In the genomic region with DNA sequence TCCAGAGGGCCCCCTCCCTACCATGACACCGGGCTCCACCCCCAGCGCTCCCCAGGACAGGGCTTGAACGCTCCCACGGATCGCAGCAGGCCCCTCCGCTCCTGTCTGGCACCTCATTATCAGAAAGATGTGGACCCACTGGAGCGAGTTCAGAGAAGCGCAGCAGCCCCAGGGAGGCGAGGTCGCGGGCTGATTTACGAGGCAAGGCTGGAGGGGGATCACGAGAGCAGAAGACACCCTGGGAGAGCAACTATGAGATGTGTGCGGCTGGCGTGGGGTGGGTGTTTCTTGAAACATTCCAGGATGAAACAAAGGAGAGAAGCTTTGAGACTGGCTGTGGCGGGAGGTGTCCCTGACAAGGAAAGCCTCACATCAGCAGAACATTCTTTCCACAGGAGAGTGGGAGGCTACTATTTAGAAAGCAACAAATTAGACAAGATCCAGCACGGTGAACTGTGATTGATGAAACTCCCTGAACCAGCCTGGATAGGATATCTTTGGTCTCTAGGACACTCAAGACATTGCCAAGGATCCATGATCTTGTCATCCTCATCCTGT, we compare ENCODE assay signal across 25 cellular contexts.
DNase-seq lines count a peak whose midpoint lies in the region; ATAC-seq and TF ChIP-seq lines count a peak whose summit lies in the region.
"Had no signal": no experiment of that assay in that cellular context is flagged by ENCODE, and none has a peak within 500 bp of the region (broad histone marks: within the 10 kb centered on the region; RNA-seq: fewer than 3 reads in every experiment).

No MANE protein-coding gene starts in this region.

- H3K27ac ChIP-seq in right cardiac atrium (ENCODE audit: low read length), result no peak overlapping the region
- H3K27ac ChIP-seq in left ventricle myocardium inferior (replicated peaks), result no peak overlapping the region
- peak overlapping the region in 1 of 2 donors; percentile 42 for H3K27ac ChIP-seq in left lung
- H3K27ac ChIP-seq in rectal smooth muscle tissue (ENCODE audit: low read depth, low read length), result peak overlapping the region; percentile 53
- H3K27ac ChIP-seq: dorsolateral prefrontal cortex had no signal

- H3K36me3 ChIP-seq in left ventricle myocardium inferior (no peaks in the 10 kb centered on the region), left lung (no peaks in the 10 kb centered on the region), rectal smooth muscle tissue (ENCODE audit: control insufficient read depth, insufficient read depth, low read length) (no peaks in the 10 kb centered on the region)

- 64% methylated on average over 17 of the region's 17 CpGs for WGBS in right cardiac atrium

- H3K4me3 ChIP-seq in right cardiac atrium (ENCODE audit: low read length), result no peak overlapping the region
- H3K4me3 ChIP-seq in left ventricle myocardium inferior, result no peak overlapping the region
- H3K4me3 ChIP-seq in left lung, result no peak overlapping the region
- no peak overlapping the region for H3K4me3 ChIP-seq in rectal smooth muscle tissue (ENCODE audit: low read length)
- H3K4me3 ChIP-seq: dorsolateral prefrontal cortex had no signal

- H3K9ac ChIP-seq in rectal smooth muscle tissue (ENCODE audit: low read length), result no peak overlapping the region

- no peaks in the 10 kb centered on the region for H3K9me3 ChIP-seq in right cardiac atrium (ENCODE audit: control insufficient read depth, low read length)
- H3K9me3 ChIP-seq in left ventricle myocardium inferior (replicated peaks), result no peaks in the 10 kb centered on the region
- H3K9me3 ChIP-seq in left lung, result no peaks in the 10 kb centered on the region

- ATAC-seq in right cardiac atrium (peak in 1 of 2 donors; percentile 43), left lung (peak; percentile 40)
- ATAC-seq: Panc1; stimulated activated effector memory CD8-positive, alpha-beta T cell treated with anti-CD3 and anti-CD28 coated beads, Interleukin-12 subunit alpha, Interleukin-12 subunit beta, amount 100 ng/mL, for 72 hours had no signal

- DNase-seq in right cardiac atrium (peak in 2 of 3 donors; percentile 58), left ventricle myocardium inferior (no peak), left lung (peak in 1 of 2 donors; percentile 60), nucleus accumbens (lab: John Stamatoyannopoulos, UW) (no peak), COLO668 (lab: John Stamatoyannopoulos, UW; ENCODE audit: unreplicated experiment) (no peak), NCI-H187 (lab: John Stamatoyannopoulos, UW) (no peak), DMS79 (lab: John Stamatoyannopoulos, UW) (no peak)
- DNase-seq: activated gamma-delta T cell; activated naive CD8-positive, alpha-beta T cell treated with anti-CD3 and anti-CD28 coated beads, Interleukin-2, amount 10 ng/mL, durations not matched to agents 7 days and 5 days; activated T-cell treated with anti-CD3 and anti-CD28 coated beads, Interleukin-2, amount 50 U/mL, for 24 hours; AML-193; CD4-positive, alpha-beta memory T cell; dorsolateral prefrontal cortex; H9; naive B cell; NCI-H1048; NCI-H1694 treated with DMSO at 0.1 percent for 48 hours; NCI-H526 treated with DMSO at 0.1 percent for 48 hours; retina; SIG-M5; stimulated activated CD4-positive, alpha-beta T cell treated with anti-CD3 and anti-CD28 coated beads, Interleukin-4, amount 100 ng/mL, for 24 hours; T1000 had no signal

- intact Hi-C loops in right cardiac atrium (cut with DNase I), result no loop called here
- intact Hi-C loops in left ventricle myocardium inferior (cut with micrococcal nuclease), result no loop called here
- intact Hi-C loops in left lung (cut with DNase I), result loop anchor here in 1 of 2 donors (10.0 kb wide), 1 partner anchor 391 kb away; no protein-coding TSS in a partner anchor

- H3K4me1 ChIP-seq in right cardiac atrium (ENCODE audit: control insufficient read depth, insufficient read depth, low read length) (no peaks in the 10 kb centered on the region), left ventricle myocardium inferior (peaks cover under 1% of the 10 kb centered on the region), left lung (peaks cover 3% of the 10 kb centered on the region in 2 donors), rectal smooth muscle tissue (ENCODE audit: control insufficient read depth, insufficient read depth, low read length) (peaks cover 5% of the 10 kb centered on the region)

- H3K27me3 ChIP-seq in right cardiac atrium (ENCODE audit: control insufficient read depth, insufficient read depth), result no peaks in the 10 kb centered on the region
- H3K27me3 ChIP-seq in left ventricle myocardium inferior (ENCODE audit: low read depth), result no peaks in the 10 kb centered on the region
- no peaks in the 10 kb centered on the region for H3K27me3 ChIP-seq in left lung
- H3K27me3 ChIP-seq in rectal smooth muscle tissue (ENCODE audit: control insufficient read depth, insufficient read depth, low read length), result no peaks in the 10 kb centered on the region

- TF ChIP-seq CTCF in left ventricle myocardium inferior (IDR thresholded peaks at IDR 0.05; ENCODE audit: borderline replicate concordance) (no peak), left lung (IDR thresholded peaks at IDR 0.05) (no peak)

Comparison
In these comparisons a context has a peak if more than half of its experiments do, and no peak if none do; other contexts are left out.
1. DNase-seq: peak in right cardiac atrium (2 of 3); none in left ventricle myocardium inferior (single experiment), nucleus accumbens (0 of 56), COLO668 (single experiment), NCI-H187 (0 of 2) and DMS79 (single experiment).